ENCODE assay signal across 9 cellular contexts in genomic region chr9:133589454-133590227, GRCh38. TPM values are rescaled to one million over a fixed set of nuclear protein-coding genes. Genes with fewer than 3 reads are reported as not detected.
DNase-seq lines count a peak whose midpoint lies in the region; ATAC-seq, FAIRE-seq and TF ChIP-seq lines count a peak whose summit lies in the region.
"Had no signal": no experiment of that assay in that cellular context is flagged by ENCODE, and none has a peak within 500 bp of the region (broad histone marks: within the 10 kb centered on the region; RNA-seq: fewer than 3 reads in every experiment).

No MANE protein-coding gene starts in this region.

- H3K27ac ChIP-seq in K562 (ENCODE audit: extremely low read depth, low read depth, low read length) (no peak overlapping the region), gastroesophageal sphincter (no peak overlapping the region)

- no peaks in the 10 kb centered on the region for H3K9me3 Mint-ChIP-seq in T-cell

- peaks cover 4 to 17% of the 10 kb centered on the region in 2 donors for H3K27me3 Mint-ChIP-seq in T-cell

- ATAC-seq in T-cell (replicated peaks in 1 of 4) (no peak), K562 (peak; percentile 55; the same call in 2 of the 3 replicates), gastroesophageal sphincter (no peak)

- no peak overlapping the region for H3K4me3 ChIP-seq in K562
- no peak overlapping the region for H3K4me3 ChIP-seq in gastroesophageal sphincter

- no peak overlapping the region for H3K9ac ChIP-seq in K562 (ENCODE audit: insufficient read depth in 1 of 2, low read depth in 2 of 2, low read length in 2 of 2)

- CTCF ChIA-PET in T-cell (lab: Charles Lee) (interaction anchor here in 1 of 2 donors (1.7 kb wide), 1 partner anchor 16 kb away, joined by 3 read pairs; no protein-coding TSS in a partner anchor), K562 (lab: Yijun Ruan, JAX; ENCODE audit: low intra/inter-chr PET ratio) (no interaction called here)

- H3K9me3 ChIP-seq in K562 (replicated peaks; ENCODE audit: control insufficient read depth, insufficient read depth, low read depth, low read length), result peaks cover 4% of the 10 kb centered on the region
- no peaks in the 10 kb centered on the region for H3K9me3 ChIP-seq in gastroesophageal sphincter

- H3K4me1 Mint-ChIP-seq in T-cell, result peaks cover under 1 to 6% (median 5%) of the 10 kb centered on the region in 3 donors

- H3K27me3 ChIP-seq in K562 (ENCODE audit: control insufficient read depth in 2 of 2, insufficient read depth in 2 of 2, low read length in 2 of 2) (peaks cover 3 to 54% of the 10 kb centered on the region in 2 experiments; a peak in 3 of 5 replicates), gastroesophageal sphincter (peaks cover 88% of the 10 kb centered on the region)

- WGBS in K562 (ENCODE audit: insufficient coverage, low coverage, missing lambda C conversion rate), result 6% methylated on average over 13 of the region's 19 CpGs
- 43 to 67% methylated on average over 4 to 5 of the region's 19 CpGs for WGBS in gastroesophageal sphincter (ENCODE audit: low coverage in 1 of 2), 2 donors

- DNase-seq in ELR (ENCODE audit: low read depth) (peak; percentile 20), T-cell (peak in 24 of 34 experiments; percentile 6 to 50 (median 19)), K562 (ENCODE audit: extremely low read depth in 1 of 4, low spot score in 3 of 4) (peak in 3 of 4 experiments; percentile 17 to 64 (median 61)), SW 1271 (lab: John Stamatoyannopoulos, UW) (no peak), DMS 273 (lab: John Stamatoyannopoulos, UW; ENCODE audit: unreplicated experiment) (no peak), C1 segment of cervical spinal cord (lab: John Stamatoyannopoulos, UW) (no peak)
- DNase-seq in stimulated activated CD4-positive, alpha-beta T cell treated with anti-CD3 and anti-CD28 coated beads, Interleukin-12 subunit alpha, Interleukin-12 subunit beta, amount 100 ng/mL, for 48 hours (ENCODE audit: low read depth in 2 of 3, low spot score in 1 of 3), result peak; percentile 12 to 49 (median 34)

- H3K36me3 ChIP-seq in K562 (ENCODE audit: control insufficient read depth, insufficient read depth, low read length), result no peaks in the 10 kb centered on the region
- no peaks in the 10 kb centered on the region for H3K36me3 ChIP-seq in gastroesophageal sphincter

- FAIRE-seq in K562 (lab: Jason Lieb, UNC), result no peak

- H3K79me2 ChIP-seq in K562 (ENCODE audit: control insufficient read depth, insufficient read depth, low read length), result no peaks in the 10 kb centered on the region

- no peak overlapping the region for H3K4me2 ChIP-seq in K562 (ENCODE audit: insufficient read depth, low read length)

- in situ Hi-C loops in K562 (cut with MboI), result no loop called here

- H3K4me3 Mint-ChIP-seq in T-cell, result no peak overlapping the region

- H3K9me1 ChIP-seq in K562 (ENCODE audit: control insufficient read depth, insufficient read depth, low read length), result no peaks in the 10 kb centered on the region

- POLR2A ChIA-PET in T-cell (lab: Charles Lee) (no interaction called here), K562 (lab: Yijun Ruan, JAX) (interaction anchor here (0.6 kb wide), 1 partner anchor 303 kb away, joined by 3 read pairs; no protein-coding TSS in a partner anchor)

- H4K20me1 ChIP-seq in K562 (replicated peaks; ENCODE audit: control insufficient read depth, insufficient read depth, low read length), result peaks cover 4% of the 10 kb centered on the region; the same call in 1 of the 2 replicates

- BruUV-seq in K562 (replicated peaks; lab: Mats Ljungman, UMichigan), result no TSS peak

- no peak for TF ChIP-seq EP300 in K562 (IDR thresholded peaks at IDR 0.05; ENCODE audit: low read length)
- TF ChIP-seq EP300 in gastroesophageal sphincter (IDR thresholded peaks at IDR 0.05), result no peak

- intact Hi-C loops in K562 (cut with micrococcal nuclease), result no loop called here

- H3K36me3 Mint-ChIP-seq in T-cell, result no peaks in the 10 kb centered on the region

- TF ChIP-seq CTCF in K562 (IDR thresholded peaks at IDR 0.05 in 2 of 3, conservative IDR thresholded peaks at IDR 0.05 in 1 of 3; ENCODE audit: insufficient read depth in 2 of 3, low read depth in 1 of 3, low read length in 3 of 3), result peak; percentile 50 to 84 (median 57)
- peak in 2 of 4 experiments; percentile 8 to 36 for TF ChIP-seq CTCF in gastroesophageal sphincter (IDR thresholded peaks at IDR 0.05)

- no peak overlapping the region for H2AFZ ChIP-seq in K562 (ENCODE audit: low read depth, low read length)

- H3K4me1 ChIP-seq in K562 (replicated peaks in 1 of 2; ENCODE audit: control insufficient read depth in 2 of 2, insufficient read depth in 2 of 2, low read length in 2 of 2), result no peaks in the 10 kb centered on the region
- H3K4me1 ChIP-seq in gastroesophageal sphincter, result peaks cover 0 to 15% (median 0%) of the 10 kb centered on the region in 3 donors

- TF ChIP-seq POLR2A in K562 (conservative IDR thresholded peaks at IDR 0.05) (no peak), gastroesophageal sphincter (IDR thresholded peaks at IDR 0.05) (no peak)

- no peak overlapping the region for H3K27ac Mint-ChIP-seq in T-cell

- peak in 1 of 2 experiments; percentile 12; a peak in 1 of 4 replicates for TF ChIP-seq RAD21 in K562 (CRISPR knock-in tag; conservative IDR thresholded peaks at IDR 0.05 in 1 of 2, IDR thresholded peaks at IDR 0.05 in 1 of 2)

RNA-seq across cellular contexts. Expression of gene FAM163B, which starts 19.5 kb away (rescaled TPM):
- not detected for total RNA-seq in T-cell
- not detected in 2 replicates for total RNA-seq in K562 (2011; cell fraction: chromatin; rRNA removed; ENCODE audit: low replicate concordance)
- total RNA-seq in K562 (2011; cell fraction: nucleolus; rRNA removed), result not detected in 2 replicates
- not detected in 2 replicates for total RNA-seq in K562 (2011; cell fraction: nucleoplasm; rRNA removed)
- total RNA-seq in K562 (2014; rRNA removed), result not detected in 2 replicates
- not detected in 2 replicates for total RNA-seq in K562 (2014; rRNA removed; fragmentation: Illumina TruSeq; extraction: Trizol)
- not detected in 2 replicates for total RNA-seq in K562 (2015; rRNA removed; fragmentation: Illumina TruSeq; extraction: Trizol)
- not detected in 2 replicates for total RNA-seq in K562 (2021)
- polyA plus RNA-seq in K562 (2011; rRNA removed), result not detected in 2 replicates
- not detected in 2 replicates for polyA plus RNA-seq in K562 (2011; cell fraction: cytosol; rRNA removed)
- polyA plus RNA-seq in K562 (2011; cell fraction: nucleus; rRNA removed), result not detected in 2 replicates
- not detected in 2 replicates for polyA plus RNA-seq in K562 (2012)
- polyA plus RNA-seq in K562 (2014; fragmentation: Illumina TruSeq; extraction: Trizol), result not detected in 2 replicates
- not detected for polyA plus RNA-seq in K562 (2014; fragmentation: Nextera tagmentation; extraction: Ambion mirVana)
- polyA plus RNA-seq in K562 (2014; rRNA removed), result not detected in 2 replicates
- polyA minus RNA-seq in K562 (2011; rRNA and poly(A)+ RNA removed), result not detected in 2 replicates
- polyA minus RNA-seq in K562 (2011; cell fraction: cytosol; rRNA and poly(A)+ RNA removed), result not detected in 2 replicates
- polyA minus RNA-seq in K562 (2011; cell fraction: nucleus; rRNA and poly(A)+ RNA removed), result not detected in 2 replicates
- not detected for total RNA-seq in gastroesophageal sphincter
- total RNA-seq: activated CD8-positive, alpha-beta memory T cell treated with anti-CD3 and anti-CD28 coated beads for 36 hours had no signal

RNA-seq across cellular contexts. Expression of gene DBH, which starts 46.5 kb away (rescaled TPM):
- total RNA-seq in T-cell (under 1 TPM; 0.26 to 0.82 (median 0.32) TPM), K562 (2014; rRNA removed) (not detected in 2 replicates), K562 (2014; rRNA removed; fragmentation: Illumina TruSeq; extraction: Trizol) (not detected in 2 replicates), K562 (2015; rRNA removed; fragmentation: Illumina TruSeq; extraction: Trizol) (not detected in 2 replicates), K562 (2021) (not detected in 2 replicates), gastroesophageal sphincter (not detected)
- total RNA-seq in K562 (2011; cell fraction: chromatin; rRNA removed; ENCODE audit: low replicate concordance), result not detected in 2 replicates
- total RNA-seq in K562 (2011; cell fraction: nucleolus; rRNA removed), result not detected in 2 replicates
- not detected in 2 replicates for total RNA-seq in K562 (2011; cell fraction: nucleoplasm; rRNA removed)
- polyA plus RNA-seq in K562 (2011; rRNA removed) (not detected in 2 replicates), K562 (2014; fragmentation: Illumina TruSeq; extraction: Trizol) (not detected in 2 replicates), K562 (2014; fragmentation: Nextera tagmentation; extraction: Ambion mirVana) (not detected), K562 (2014; rRNA removed) (not detected in 2 replicates)
- polyA plus RNA-seq in K562 (2011; cell fraction: cytosol; rRNA removed), result not detected in 2 replicates
- polyA plus RNA-seq in K562 (2011; cell fraction: nucleus; rRNA removed), result not detected in 2 replicates
- polyA plus RNA-seq in K562 (2012), result not detected in 2 replicates
- polyA minus RNA-seq in K562 (2011; rRNA and poly(A)+ RNA removed), result not detected in 2 replicates
- polyA minus RNA-seq in K562 (2011; cell fraction: cytosol; rRNA and poly(A)+ RNA removed), result not detected in 2 replicates
- not detected in 2 replicates for polyA minus RNA-seq in K562 (2011; cell fraction: nucleus; rRNA and poly(A)+ RNA removed)
- total RNA-seq: activated CD8-positive, alpha-beta memory T cell treated with anti-CD3 and anti-CD28 coated beads for 36 hours had no signal

RNA-seq across cellular contexts. Expression of gene ADAMTSL2, which starts 55.1 kb away (rescaled TPM):
- total RNA-seq in T-cell, result under 1 TPM; 0.16 to 0.76 (median 0.53) TPM
- total RNA-seq in K562 (2011; cell fraction: chromatin; rRNA removed; ENCODE audit: low replicate concordance), result 0.07 TPM in 1 of 2 replicates, not detected in the other
- total RNA-seq in K562 (2011; cell fraction: nucleolus; rRNA removed), result not detected in 2 replicates
- not detected in 2 replicates for total RNA-seq in K562 (2011; cell fraction: nucleoplasm; rRNA removed)
- total RNA-seq in K562 (2014; rRNA removed), result not detected in 2 replicates
- total RNA-seq in K562 (2014; rRNA removed; fragmentation: Illumina TruSeq; extraction: Trizol), result not detected in 2 replicates
- total RNA-seq in K562 (2015; rRNA removed; fragmentation: Illumina TruSeq; extraction: Trizol), result not detected in 2 replicates
- total RNA-seq in K562 (2021), result 0.04 TPM in 1 of 2 replicates, not detected in the other
- polyA plus RNA-seq in K562 (2011; rRNA removed), result not detected in 2 replicates
- 0.01 TPM in 1 of 2 replicates, not detected in the other for polyA plus RNA-seq in K562 (2011; cell fraction: cytosol; rRNA removed)
- not detected in 2 replicates for polyA plus RNA-seq in K562 (2011; cell fraction: nucleus; rRNA removed)
- 0.04 TPM in 1 of 2 replicates, not detected in the other for polyA plus RNA-seq in K562 (2012)
- polyA plus RNA-seq in K562 (2014; fragmentation: Illumina TruSeq; extraction: Trizol), result not detected in 2 replicates
- polyA plus RNA-seq in K562 (2014; fragmentation: Nextera tagmentation; extraction: Ambion mirVana), result not detected
- polyA plus RNA-seq in K562 (2014; rRNA removed), result not detected in 2 replicates
- polyA minus RNA-seq in K562 (2011; rRNA and poly(A)+ RNA removed), result not detected in 2 replicates
- polyA minus RNA-seq in K562 (2011; cell fraction: cytosol; rRNA and poly(A)+ RNA removed), result not detected in 2 replicates
- not detected in 2 replicates for polyA minus RNA-seq in K562 (2011; cell fraction: nucleus; rRNA and poly(A)+ RNA removed)
- 1 to 10 TPM; 2.0 to 5.8 (median 3.1) TPM for total RNA-seq in gastroesophageal sphincter

Comparison
In these comparisons a context has a peak if more than half of its experiments do, and no peak if none do; other contexts are left out.
1. DNase-seq: peak in ELR (single experiment), T-cell (24 of 34), K562 (3 of 4) and stimulated activated CD4-positive, alpha-beta T cell treated with anti-CD3 and anti-CD28 coated beads, Interleukin-12 subunit alpha, Interleukin-12 subunit beta, amount 100 ng/mL, for 48 hours (3 of 3); none in SW 1271 (0 of 2), DMS 273 (single experiment) and C1 segment of cervical spinal cord (0 of 14).